ENCODE assay signal across 32 cellular contexts in genomic region chr15:26598704-26599103, GRCh38.
"Had no signal": no experiment of that assay in that cellular context is flagged by ENCODE, and none has a peak within 500 bp of the region (broad histone marks: within the 10 kb centered on the region; RNA-seq: fewer than 3 reads in every experiment).

No MANE protein-coding gene starts in this region.

- H3K4me3 ChIP-seq: adrenal gland, body of pancreas, breast epithelium had no signal

- H3K27me3 Mint-ChIP-seq: activated B cell treated with CpG ODN at 0.5 μM for 24 hours; activated CD4-positive, alpha-beta memory T cell treated with anti-CD3 and anti-CD28 coated beads for 36 hours; activated CD4-positive, alpha-beta T cell treated with anti-CD3 and anti-CD28 coated beads, Interleukin-2, amount 10 ng/mL, durations not matched to agents 24 days and 14 days; activated CD8-positive, alpha-beta T cell treated with anti-CD3 and anti-CD28 coated beads for 36 hours; activated naive CD8-positive, alpha-beta T cell treated with anti-CD3 and anti-CD28 coated beads for 36 hours had no signal

- H3K4me1 ChIP-seq: adrenal gland, body of pancreas, breast epithelium had no signal

- H3K9me3 ChIP-seq: body of pancreas had no signal

- H3K27me3 ChIP-seq: adrenal gland, body of pancreas, brain microvascular endothelial cell, breast epithelium had no signal

- H3K36me3 ChIP-seq: adrenal gland, brain microvascular endothelial cell, breast epithelium had no signal

- H3K4me3 Mint-ChIP-seq: activated B cell treated with CpG ODN at 0.5 μM for 24 hours; activated CD4-positive, alpha-beta memory T cell treated with anti-CD3 and anti-CD28 coated beads for 36 hours; activated CD4-positive, alpha-beta T cell treated with anti-CD3 and anti-CD28 coated beads, Interleukin-2, amount 10 ng/mL, durations not matched to agents 24 days and 14 days; activated CD8-positive, alpha-beta T cell treated with anti-CD3 and anti-CD28 coated beads for 36 hours; activated naive CD4-positive, alpha-beta T cell treated with anti-CD3 and anti-CD28 coated beads for 36 hours; activated naive CD8-positive, alpha-beta T cell treated with anti-CD3 and anti-CD28 coated beads for 36 hours; activated T-cell treated with anti-CD3 and anti-CD28 coated beads, Interleukin-2, amount 50 U/mL, for 4 hours; T-helper 1 cell treated with Interleukin-12 subunit alpha and Interleukin-12 subunit beta and Interleukin-4 antibody, amounts not matched to agents 30 μg/mL and 1 μg/mL, for 36 hours; T-helper 2 cell treated with Interferon-gamma antibody and Interleukin-4, amounts not matched to agents 5 μg/mL and 100 μg/mL, for 36 hours had no signal

- DNase-seq: activated B cell treated with CpG ODN at 0.5 μM for 24 hours; activated CD4-positive, alpha-beta memory T cell treated with anti-CD3 and anti-CD28 coated beads for 36 hours; activated CD4-positive, alpha-beta T cell treated with anti-CD3 and anti-CD28 coated beads for 4 hours; activated CD4-positive, alpha-beta T cell treated with anti-CD3 and anti-CD28 coated beads, Interleukin-2, amount 10 ng/mL, durations not matched to agents 24 days and 14 days; activated CD4-positive, alpha-beta T cell treated with anti-CD3 and anti-CD28 coated beads, Interleukin-2, amount 50 U/mL, for 1 hour; activated CD4-positive, alpha-beta T cell treated with anti-CD3 and anti-CD28 coated beads, Interleukin-2, amount 50 U/mL, for 4 hours; activated CD4-positive, CD25-positive, alpha-beta regulatory T cell treated with anti-CD3 and anti-CD28 coated beads, Interleukin-2, amount 50 U/mL, for 72 hours; activated CD8-positive, alpha-beta memory T cell treated with anti-CD3 and anti-CD28 coated beads, Interleukin-2, amount 50 U/mL, for 4 hours; activated CD8-positive, alpha-beta T cell treated with anti-CD3 and anti-CD28 coated beads for 36 hours; activated effector memory CD4-positive, alpha-beta T cell treated with anti-CD3 and anti-CD28 coated beads, Interleukin-2, amount 50 U/mL, for 16 hours; activated gamma-delta T cell treated with Interleukin-2 at 50 U/mL for 16 hours; activated naive CD4-positive, alpha-beta T cell; activated naive CD4-positive, alpha-beta T cell treated with anti-CD3 and anti-CD28 coated beads for 36 hours; activated naive CD4-positive, alpha-beta T cell treated with anti-CD3 and anti-CD28 coated beads, Interleukin-2, amount 50 U/mL, for 16 hours; activated naive CD8-positive, alpha-beta T cell treated with anti-CD3 and anti-CD28 coated beads for 36 hours; activated T-cell treated with anti-CD3 and anti-CD28 coated beads for 4 hours; activated T-cell treated with anti-CD3 and anti-CD28 coated beads, Interleukin-2, amount 50 U/mL, for 1 hour; activated T-cell treated with anti-CD3 and anti-CD28 coated beads, Interleukin-2, amount 50 U/mL, for 4 hours; adrenal gland; amniotic stem cell; aorta; body of pancreas; brain microvascular endothelial cell; central memory CD4-positive, alpha-beta T cell; T-helper 1 cell; T-helper 2 cell; T-helper 9 cell had no signal

- ATAC-seq: activated CD8-positive, alpha-beta T cell treated with anti-CD3 and anti-CD28 coated beads for 36 hours; activated naive CD4-positive, alpha-beta T cell treated with anti-CD3 and anti-CD28 coated beads, Interleukin-2, amount 50 U/mL, for 72 hours; activated T-cell treated with anti-CD3 and anti-CD28 coated beads, Interleukin-2, amount 50 U/mL, for 4 hours; body of pancreas had no signal

- H3K27ac Mint-ChIP-seq: activated B cell treated with CpG ODN at 0.5 μM for 24 hours; activated CD4-positive, alpha-beta memory T cell treated with anti-CD3 and anti-CD28 coated beads for 36 hours; activated CD4-positive, alpha-beta T cell treated with anti-CD3 and anti-CD28 coated beads, Interleukin-2, amount 10 ng/mL, durations not matched to agents 24 days and 14 days; activated CD8-positive, alpha-beta T cell treated with anti-CD3 and anti-CD28 coated beads for 36 hours; activated naive CD4-positive, alpha-beta T cell treated with anti-CD3 and anti-CD28 coated beads for 36 hours; activated naive CD8-positive, alpha-beta T cell treated with anti-CD3 and anti-CD28 coated beads for 36 hours; T-helper 1 cell treated with Interleukin-12 subunit alpha and Interleukin-12 subunit beta and Interleukin-4 antibody, amounts not matched to agents 30 μg/mL and 1 μg/mL, for 36 hours; T-helper 2 cell treated with Interferon-gamma antibody and Interleukin-4, amounts not matched to agents 5 μg/mL and 100 μg/mL, for 36 hours had no signal

- H3K36me3 Mint-ChIP-seq: activated CD4-positive, alpha-beta memory T cell treated with anti-CD3 and anti-CD28 coated beads for 36 hours had no signal

- H3K27ac ChIP-seq: adrenal gland, body of pancreas, brain microvascular endothelial cell, breast epithelium, VCaP had no signal

- H3K4me1 Mint-ChIP-seq: activated B cell treated with CpG ODN at 0.5 μM for 24 hours; activated CD4-positive, alpha-beta T cell treated with anti-CD3 and anti-CD28 coated beads, Interleukin-2, amount 10 ng/mL, durations not matched to agents 24 days and 14 days; activated naive CD8-positive, alpha-beta T cell treated with anti-CD3 and anti-CD28 coated beads for 36 hours had no signal
